Comparison of ENCODE assay signal across 9 cellular contexts in genomic region chr1:8903410-8903809, GRCh38. TPM values are rescaled to one million over a fixed set of nuclear protein-coding genes. Genes with fewer than 3 reads are reported as not detected.
A peak's percentile ranks its signal among the peaks of the same experiment; 100 is the strongest.
DNase-seq lines count a peak whose midpoint lies in the region; ATAC-seq and TF ChIP-seq lines count a peak whose summit lies in the region.
"Had no signal": no experiment of that assay in that cellular context is flagged by ENCODE, and none has a peak within 500 bp of the region (broad histone marks: within the 10 kb centered on the region; RNA-seq: fewer than 3 reads in every experiment).

No MANE protein-coding gene starts in this region.

- ATAC-seq in RWPE2 (ENCODE audit: low read depth): peak; percentile 3; the same call in 2 of the 3 replicates
- no peak for ATAC-seq in GM21526 (IDR thresholded peaks at IDR 0.05; ENCODE audit: low FRiP score, unreplicated experiment)
- ATAC-seq in GM21717 (IDR thresholded peaks at IDR 0.05; ENCODE audit: unreplicated experiment): no peak
- ATAC-seq in HG02610 (IDR thresholded peaks at IDR 0.05; ENCODE audit: unreplicated experiment): no peak

- no peaks in the 10 kb centered on the region for H3K9me3 ChIP-seq in RWPE2 (ENCODE audit: severe bottlenecking)

- peak; percentile 40 for TF ChIP-seq CTCF in RWPE2 (IDR thresholded peaks at IDR 0.05; ENCODE audit: poor library complexity, severe bottlenecking)

- H3K36me3 ChIP-seq in RWPE2 (ENCODE audit: low read depth): no peaks in the 10 kb centered on the region

- no peak overlapping the region for H3K4me3 ChIP-seq in RWPE2 (ENCODE audit: severe bottlenecking)

- peaks cover 52% of the 10 kb centered on the region for H3K4me1 ChIP-seq in RWPE2 (ENCODE audit: insufficient read depth, poor library complexity, severe bottlenecking)

- H3K27me3 ChIP-seq in RWPE2 (ENCODE audit: insufficient read depth, poor library complexity, severe bottlenecking): no peaks in the 10 kb centered on the region

- peak overlapping the region; percentile 85 for H3K27ac ChIP-seq in RWPE2 (ENCODE audit: poor library complexity, severe bottlenecking)
- peak overlapping the region; percentile 62 for H3K27ac ChIP-seq in epithelial cell of prostate

- peak; percentile 32 for DNase-seq in NK-92 treated with Interleukin-12 subunit alpha and Interleukin-12 subunit beta, amount 100 ng/mL, for 24 hours (lab: John Stamatoyannopoulos, UW)
- no peak for DNase-seq in NK-92 (lab: John Stamatoyannopoulos, UW; ENCODE audit: unreplicated experiment)
- DNase-seq in RWPE2 (ENCODE audit: low spot score): no peak
- DNase-seq in epithelial cell of prostate (ENCODE audit: low read depth, low spot score): no peak
- DNase-seq in renal cortical epithelial cell (ENCODE audit: low read depth): peak; percentile 62
- DNase-seq: NCI-H748 treated with DMSO at 0.1 percent for 48 hours had no signal

RNA-seq across cellular contexts. Expression of gene ENO1, which starts 24.9 kb away (rescaled TPM):
- 2,797 and 3,316 TPM in 2 replicates for total RNA-seq in renal cortical epithelial cell

RNA-seq across cellular contexts. Expression of gene CA6, which starts 42.3 kb away (rescaled TPM):
- not detected in 2 replicates for total RNA-seq in renal cortical epithelial cell

Comparison
In these comparisons a context has a peak if more than half of its experiments do, and no peak if none do; other contexts are left out.
1. DNase-seq: peak in NK-92 treated with Interleukin-12 subunit alpha and Interleukin-12 subunit beta, amount 100 ng/mL, for 24 hours (single experiment) and renal cortical epithelial cell (single experiment); none in NK-92 (single experiment), RWPE2 (single experiment) and epithelial cell of prostate (single experiment).